ENCODE assay signal across 34 cellular contexts in genomic region chrX:14080031-14080430, GRCh38.
"Had no signal": no experiment of that assay in that cellular context is flagged by ENCODE, and none has a peak within 500 bp of the region (broad histone marks: within the 10 kb centered on the region; RNA-seq: fewer than 3 reads in every experiment).

No MANE protein-coding gene starts in this region.

- ATAC-seq: activated CD8-positive, alpha-beta T cell treated with anti-CD3 and anti-CD28 coated beads for 36 hours; activated naive CD4-positive, alpha-beta T cell treated with anti-CD3 and anti-CD28 coated beads, Interleukin-2, amount 50 U/mL, for 72 hours; activated T-cell treated with anti-CD3 and anti-CD28 coated beads, Interleukin-2, amount 50 U/mL, for 4 hours; activated T-cell treated with anti-CD3 and anti-CD28 coated beads, Interleukin-2, amount 50 U/mL, for 72 hours; activated T-helper 17 cell treated with anti-CD3 and anti-CD28 coated beads, Interleukin-2, amount 50 U/mL, for 72 hours had no signal

- H3K9me3 Mint-ChIP-seq: activated B cell treated with CpG ODN at 0.5 μM for 24 hours; activated CD4-positive, alpha-beta memory T cell treated with anti-CD3 and anti-CD28 coated beads for 36 hours; activated CD4-positive, alpha-beta T cell treated with anti-CD3 and anti-CD28 coated beads, Interleukin-2, amount 10 ng/mL, durations not matched to agents 24 days and 14 days; activated CD8-positive, alpha-beta T cell treated with anti-CD3 and anti-CD28 coated beads for 36 hours; activated naive CD4-positive, alpha-beta T cell treated with anti-CD3 and anti-CD28 coated beads for 36 hours; activated naive CD4-positive, alpha-beta T cell treated with anti-CD3 and anti-CD28 coated beads, Interleukin-2, amount 50 U/mL, for 72 hours; activated naive CD8-positive, alpha-beta T cell treated with anti-CD3 and anti-CD28 coated beads for 36 hours; activated T-cell treated with anti-CD3 and anti-CD28 coated beads, Interleukin-2, amount 50 U/mL, for 4 hours; activated T-cell treated with anti-CD3 and anti-CD28 coated beads, Interleukin-2, amount 50 U/mL, for 72 hours; activated T-helper 1 cell treated with anti-CD3 and anti-CD28 coated beads, Interleukin-12 subunit alpha, Interleukin-12 subunit beta, Interleukin-2, Interleukin-4 antibody, amounts not matched to agents 30 ng/mL and 10 ng/mL and 1 ng/mL, durations not matched to agents 14 hours and 24 hours and 36 hours; activated T-helper 17 cell treated with anti-CD3 and anti-CD28 coated beads, Interleukin-2, amount 50 U/mL, for 72 hours; brain; T-helper 1 cell treated with Interleukin-12 subunit alpha and Interleukin-12 subunit beta and Interleukin-4 antibody, amounts not matched to agents 30 μg/mL and 1 μg/mL, for 36 hours; T-helper 2 cell treated with Interferon-gamma antibody and Interleukin-4, amounts not matched to agents 5 μg/mL and 100 μg/mL, for 36 hours had no signal

- H3K9me3 ChIP-seq: adrenal gland had no signal

- H3K27ac Mint-ChIP-seq: activated B cell treated with CpG ODN at 0.5 μM for 24 hours; activated CD4-positive, alpha-beta memory T cell treated with anti-CD3 and anti-CD28 coated beads for 36 hours; activated CD4-positive, alpha-beta T cell treated with anti-CD3 and anti-CD28 coated beads, Interleukin-2, amount 10 ng/mL, durations not matched to agents 24 days and 14 days; activated CD8-positive, alpha-beta T cell treated with anti-CD3 and anti-CD28 coated beads for 36 hours; activated naive CD4-positive, alpha-beta T cell treated with anti-CD3 and anti-CD28 coated beads for 36 hours; activated naive CD4-positive, alpha-beta T cell treated with anti-CD3 and anti-CD28 coated beads, Interleukin-2, amount 50 U/mL, for 72 hours; activated naive CD8-positive, alpha-beta T cell treated with anti-CD3 and anti-CD28 coated beads for 36 hours; activated T-cell treated with anti-CD3 and anti-CD28 coated beads, Interleukin-2, amount 50 U/mL, for 72 hours; activated T-helper 1 cell treated with anti-CD3 and anti-CD28 coated beads, Interleukin-12 subunit alpha, Interleukin-12 subunit beta, Interleukin-2, Interleukin-4 antibody, amounts not matched to agents 30 ng/mL and 10 ng/mL and 1 ng/mL, durations not matched to agents 14 hours and 24 hours and 36 hours; activated T-helper 17 cell treated with anti-CD3 and anti-CD28 coated beads, Interleukin-2, amount 50 U/mL, for 72 hours; brain; T-helper 1 cell treated with Interleukin-12 subunit alpha and Interleukin-12 subunit beta and Interleukin-4 antibody, amounts not matched to agents 30 μg/mL and 1 μg/mL, for 36 hours; T-helper 2 cell treated with Interferon-gamma antibody and Interleukin-4, amounts not matched to agents 5 μg/mL and 100 μg/mL, for 36 hours had no signal

- H3K4me1 Mint-ChIP-seq: activated B cell treated with CpG ODN at 0.5 μM for 24 hours; activated CD4-positive, alpha-beta T cell treated with anti-CD3 and anti-CD28 coated beads, Interleukin-2, amount 10 ng/mL, durations not matched to agents 24 days and 14 days; activated naive CD8-positive, alpha-beta T cell treated with anti-CD3 and anti-CD28 coated beads for 36 hours; activated T-helper 17 cell treated with anti-CD3 and anti-CD28 coated beads, Interleukin-2, amount 50 U/mL, for 72 hours; brain had no signal

- H3K4me3 Mint-ChIP-seq: activated B cell treated with CpG ODN at 0.5 μM for 24 hours; activated CD4-positive, alpha-beta memory T cell treated with anti-CD3 and anti-CD28 coated beads for 36 hours; activated CD4-positive, alpha-beta T cell treated with anti-CD3 and anti-CD28 coated beads, Interleukin-2, amount 10 ng/mL, durations not matched to agents 24 days and 14 days; activated CD8-positive, alpha-beta T cell treated with anti-CD3 and anti-CD28 coated beads for 36 hours; activated naive CD4-positive, alpha-beta T cell treated with anti-CD3 and anti-CD28 coated beads for 36 hours; activated naive CD8-positive, alpha-beta T cell treated with anti-CD3 and anti-CD28 coated beads for 36 hours; activated T-cell treated with anti-CD3 and anti-CD28 coated beads, Interleukin-2, amount 50 U/mL, for 4 hours; activated T-cell treated with anti-CD3 and anti-CD28 coated beads, Interleukin-2, amount 50 U/mL, for 72 hours; activated T-helper 1 cell treated with anti-CD3 and anti-CD28 coated beads, Interleukin-12 subunit alpha, Interleukin-12 subunit beta, Interleukin-2, Interleukin-4 antibody, amounts not matched to agents 30 ng/mL and 10 ng/mL and 1 ng/mL, durations not matched to agents 14 hours and 24 hours and 36 hours; activated T-helper 17 cell treated with anti-CD3 and anti-CD28 coated beads, Interleukin-2, amount 50 U/mL, for 72 hours; brain; T-helper 1 cell treated with Interleukin-12 subunit alpha and Interleukin-12 subunit beta and Interleukin-4 antibody, amounts not matched to agents 30 μg/mL and 1 μg/mL, for 36 hours; T-helper 2 cell treated with Interferon-gamma antibody and Interleukin-4, amounts not matched to agents 5 μg/mL and 100 μg/mL, for 36 hours had no signal

- H3K36me3 ChIP-seq: adrenal gland had no signal

- H3K27ac ChIP-seq: adrenal gland, VCaP had no signal

- H3K36me3 Mint-ChIP-seq: activated CD4-positive, alpha-beta memory T cell treated with anti-CD3 and anti-CD28 coated beads for 36 hours; activated naive CD4-positive, alpha-beta T cell treated with anti-CD3 and anti-CD28 coated beads, Interleukin-2, amount 50 U/mL, for 72 hours; activated naive CD8-positive, alpha-beta T cell treated with anti-CD3 and anti-CD28 coated beads for 36 hours; brain had no signal

- DNase-seq: activated B cell treated with CpG ODN at 0.5 μM for 24 hours; activated CD4-positive, alpha-beta memory T cell treated with anti-CD3 and anti-CD28 coated beads for 36 hours; activated CD4-positive, alpha-beta T cell treated with anti-CD3 and anti-CD28 coated beads for 4 hours; activated CD4-positive, alpha-beta T cell treated with anti-CD3 and anti-CD28 coated beads, Interleukin-2, amount 10 ng/mL, durations not matched to agents 24 days and 14 days; activated CD4-positive, alpha-beta T cell treated with anti-CD3 and anti-CD28 coated beads, Interleukin-2, amount 50 U/mL, for 1 hour; activated CD4-positive, alpha-beta T cell treated with anti-CD3 and anti-CD28 coated beads, Interleukin-2, amount 50 U/mL, for 4 hours; activated CD4-positive, CD25-positive, alpha-beta regulatory T cell treated with anti-CD3 and anti-CD28 coated beads, Interleukin-2, amount 50 U/mL, for 72 hours; activated CD8-positive, alpha-beta memory T cell treated with anti-CD3 and anti-CD28 coated beads, Interleukin-2, amount 50 U/mL, for 4 hours; activated CD8-positive, alpha-beta T cell treated with anti-CD3 and anti-CD28 coated beads for 36 hours; activated effector memory CD4-positive, alpha-beta T cell treated with anti-CD3 and anti-CD28 coated beads, Interleukin-2, amount 50 U/mL, for 16 hours; activated gamma-delta T cell treated with Interleukin-2 at 50 U/mL for 16 hours; activated naive CD4-positive, alpha-beta T cell; activated naive CD4-positive, alpha-beta T cell treated with anti-CD3 and anti-CD28 coated beads for 36 hours; activated naive CD4-positive, alpha-beta T cell treated with anti-CD3 and anti-CD28 coated beads, Interleukin-2, amount 50 U/mL, for 16 hours; activated naive CD8-positive, alpha-beta T cell treated with anti-CD3 and anti-CD28 coated beads for 36 hours; activated T-cell treated with anti-CD3 and anti-CD28 coated beads for 4 hours; activated T-cell treated with anti-CD3 and anti-CD28 coated beads, Interleukin-2, amount 50 U/mL, for 1 hour; activated T-cell treated with anti-CD3 and anti-CD28 coated beads, Interleukin-2, amount 50 U/mL, for 4 hours; activated T-cell treated with anti-CD3 and anti-CD28 coated beads, Interleukin-2, amount 50 U/mL, for 72 hours; adrenal gland; amniotic stem cell; aorta; central memory CD4-positive, alpha-beta T cell; T-helper 1 cell; T-helper 2 cell; T-helper 9 cell had no signal

- H3K27me3 Mint-ChIP-seq: activated B cell treated with CpG ODN at 0.5 μM for 24 hours; activated CD4-positive, alpha-beta memory T cell treated with anti-CD3 and anti-CD28 coated beads for 36 hours had no signal

- H3K4me1 ChIP-seq: adrenal gland had no signal

- H3K4me3 ChIP-seq: adrenal gland had no signal

- FAIRE-seq: TTC549 had no signal
